In genomic region chr1:209783338-209783737, GRCh38 we compare ENCODE assay signal across 11 cellular contexts. TPM values are rescaled to one million over a fixed set of nuclear protein-coding genes. Genes with fewer than 3 reads are reported as not detected.
DNase-seq lines count a peak whose midpoint lies in the region; ATAC-seq and TF ChIP-seq lines count a peak whose summit lies in the region.
"Had no signal": no experiment of that assay in that cellular context is flagged by ENCODE, and none has a peak within 500 bp of the region (broad histone marks: within the 10 kb centered on the region; RNA-seq: fewer than 3 reads in every experiment).

No MANE protein-coding gene starts in this region.

- TF ChIP-seq CTCF in SU-DHL-6 (IDR thresholded peaks at IDR 0.05; ENCODE audit: insufficient read depth, low read length, poor library complexity, severe bottlenecking) (no peak), fibroblast of villous mesenchyme (IDR thresholded peaks at IDR 0.05; ENCODE audit: insufficient read depth, low read depth, low read length) (no peak)

- no peak overlapping the region for H3K27ac ChIP-seq in SU-DHL-6 (ENCODE audit: low read depth, low read length)

- no peaks in the 10 kb centered on the region for H3K27me3 ChIP-seq in SU-DHL-6 (ENCODE audit: low read length)

- peaks cover 17% of the 10 kb centered on the region for H3K79me2 ChIP-seq in SU-DHL-6 (ENCODE audit: insufficient read depth, low read length)

- H3K9me3 ChIP-seq in SU-DHL-6 (ENCODE audit: insufficient read depth, low read length) = no peaks in the 10 kb centered on the region
- H3K9me3 ChIP-seq: mucosa of descending colon had no signal

- H4K20me1 ChIP-seq in SU-DHL-6 (ENCODE audit: low read depth, low read length) = no peaks in the 10 kb centered on the region

- H3K4me3 ChIP-seq in SU-DHL-6 (ENCODE audit: insufficient read depth, low read length, poor library complexity, severe bottlenecking) = peak overlapping the region; percentile 78
- peak overlapping the region; percentile 94 for H3K4me3 ChIP-seq in fibroblast of villous mesenchyme (ENCODE audit: low read depth, low read length)

- H3K4me1 Mint-ChIP-seq in activated T-cell treated with anti-CD3 and anti-CD28 coated beads, Interleukin-2, amount 50 U/mL, for 4 hours (ENCODE audit: low read depth) = peaks cover 29% of the 10 kb centered on the region
- peaks cover 33% of the 10 kb centered on the region for H3K4me1 Mint-ChIP-seq in stimulated activated effector memory CD8-positive, alpha-beta T cell treated with anti-CD3 and anti-CD28 coated beads, Interleukin-12 subunit alpha, Interleukin-12 subunit beta, amount 100 ng/mL, for 72 hours

- no peaks in the 10 kb centered on the region for H3K9me3 Mint-ChIP-seq in activated T-cell treated with anti-CD3 and anti-CD28 coated beads, Interleukin-2, amount 50 U/mL, for 4 hours
- H3K9me3 Mint-ChIP-seq in stimulated activated effector memory CD8-positive, alpha-beta T cell treated with anti-CD3 and anti-CD28 coated beads, Interleukin-12 subunit alpha, Interleukin-12 subunit beta, amount 100 ng/mL, for 72 hours = no peaks in the 10 kb centered on the region

- no peak for ATAC-seq in activated T-cell treated with anti-CD3 and anti-CD28 coated beads, Interleukin-2, amount 50 U/mL, for 4 hours
- ATAC-seq in stimulated activated effector memory CD8-positive, alpha-beta T cell treated with anti-CD3 and anti-CD28 coated beads, Interleukin-12 subunit alpha, Interleukin-12 subunit beta, amount 100 ng/mL, for 72 hours = no peak
- no peak for ATAC-seq in HG03280 (IDR thresholded peaks at IDR 0.05; ENCODE audit: unreplicated experiment)
- ATAC-seq: mucosa of descending colon had no signal

- H3F3A ChIP-seq in SU-DHL-6 (ENCODE audit: insufficient read depth) = no peaks in the 10 kb centered on the region

- no peak for DNase-seq in activated T-cell treated with anti-CD3 and anti-CD28 coated beads, Interleukin-2, amount 50 U/mL, for 4 hours
- DNase-seq in activated T-cell treated with anti-CD3 and anti-CD28 coated beads for 4 hours (no peak), fibroblast of villous mesenchyme (ENCODE audit: low read depth) (no peak), NCI-H774 (lab: John Stamatoyannopoulos, UW) (no peak), GDM1 (lab: John Stamatoyannopoulos, UW) (no peak)
- DNase-seq in stimulated activated effector memory CD8-positive, alpha-beta T cell treated with anti-CD3 and anti-CD28 coated beads, Interleukin-12 subunit alpha, Interleukin-12 subunit beta, amount 100 ng/mL, for 72 hours (ENCODE audit: low spot score in 2 of 2) = no peak
- DNase-seq: DMS79, mucosa of descending colon, NCI-H526 treated with DMSO at 0.1 percent for 48 hours had no signal

- peak overlapping the region; percentile 96 for H3K4me3 Mint-ChIP-seq in activated T-cell treated with anti-CD3 and anti-CD28 coated beads, Interleukin-2, amount 50 U/mL, for 4 hours
- H3K4me3 Mint-ChIP-seq in stimulated activated effector memory CD8-positive, alpha-beta T cell treated with anti-CD3 and anti-CD28 coated beads, Interleukin-12 subunit alpha, Interleukin-12 subunit beta, amount 100 ng/mL, for 72 hours = peak overlapping the region; percentile 87

- peaks cover 7% of the 10 kb centered on the region for H3K27me3 Mint-ChIP-seq in activated T-cell treated with anti-CD3 and anti-CD28 coated beads, Interleukin-2, amount 50 U/mL, for 4 hours (ENCODE audit: low read depth)

- H3K4me2 ChIP-seq in SU-DHL-6 (ENCODE audit: low read depth, low read length, poor library complexity, severe bottlenecking) = peak overlapping the region; percentile 69

- peak overlapping the region; percentile 97 for H3K27ac Mint-ChIP-seq in stimulated activated effector memory CD8-positive, alpha-beta T cell treated with anti-CD3 and anti-CD28 coated beads, Interleukin-12 subunit alpha, Interleukin-12 subunit beta, amount 100 ng/mL, for 72 hours

- peak overlapping the region; percentile 81 for H3K9ac ChIP-seq in SU-DHL-6 (ENCODE audit: low read length)

- peaks cover 26% of the 10 kb centered on the region for H3K36me3 Mint-ChIP-seq in activated T-cell treated with anti-CD3 and anti-CD28 coated beads, Interleukin-2, amount 50 U/mL, for 4 hours (ENCODE audit: insufficient read depth)
- H3K36me3 Mint-ChIP-seq in stimulated activated effector memory CD8-positive, alpha-beta T cell treated with anti-CD3 and anti-CD28 coated beads, Interleukin-12 subunit alpha, Interleukin-12 subunit beta, amount 100 ng/mL, for 72 hours = peaks cover 24% of the 10 kb centered on the region

- no peak overlapping the region for H2AFZ ChIP-seq in SU-DHL-6 (ENCODE audit: low read depth, low read length, severe bottlenecking)

- H3K9me2 ChIP-seq in SU-DHL-6 (replicated peaks; ENCODE audit: insufficient read depth, low read length) = no peaks in the 10 kb centered on the region

- no peaks in the 10 kb centered on the region for H3K36me3 ChIP-seq in SU-DHL-6 (ENCODE audit: low read length)

RNA-seq across cellular contexts. Expression of gene C1orf74, which starts 1.0 kb away (rescaled TPM):
- total RNA-seq in activated T-cell treated with anti-CD3 and anti-CD28 coated beads, Interleukin-2, amount 50 U/mL, for 4 hours = 1 to 10 TPM; 1.6 to 2.1 (median 1.7) TPM
- 3.0 and 3.5 TPM in 2 replicates for total RNA-seq in fibroblast of villous mesenchyme

RNA-seq across cellular contexts. Expression of gene IRF6, which starts 22.6 kb away (rescaled TPM):
- under 1 TPM; 0.11 to 0.15 (median 0.13) TPM for total RNA-seq in activated T-cell treated with anti-CD3 and anti-CD28 coated beads, Interleukin-2, amount 50 U/mL, for 4 hours
- under 0.01 and 0.32 TPM in 2 replicates for total RNA-seq in fibroblast of villous mesenchyme

RNA-seq across cellular contexts. Expression of gene TRAF3IP3, which starts 27.5 kb away (rescaled TPM):
- 100 to 1,000 TPM in 1 of 3 donors, 10 to 100 TPM in 2; 59.0 to 109 (median 85.2) TPM for total RNA-seq in activated T-cell treated with anti-CD3 and anti-CD28 coated beads, Interleukin-2, amount 50 U/mL, for 4 hours
- total RNA-seq in fibroblast of villous mesenchyme = not detected in 2 replicates

RNA-seq across cellular contexts. Expression of gene UTP25, which starts 44.4 kb away (rescaled TPM):
- total RNA-seq in activated T-cell treated with anti-CD3 and anti-CD28 coated beads, Interleukin-2, amount 50 U/mL, for 4 hours = 10 to 100 TPM; 16.9 to 18.6 (median 17.7) TPM
- 10.6 and 12.1 TPM in 2 replicates for total RNA-seq in fibroblast of villous mesenchyme

Comparison
In these comparisons a context has a peak if more than half of its experiments do, and no peak if none do; other contexts are left out.
1. RNA of gene TRAF3IP3, which starts 27.5 kb away (total RNA-seq): 59.0 to 109 TPM in activated T-cell treated with anti-CD3 and anti-CD28 coated beads, Interleukin-2, amount 50 U/mL, for 4 hours; not detected in fibroblast of villous mesenchyme; every median in the first group is over 10 times any median in the second.